ENCODE assay signal across 23 cellular contexts in genomic region chr6:13277231-13277630, GRCh38.
"Had no signal": no experiment of that assay in that cellular context is flagged by ENCODE, and none has a peak within 500 bp of the region (broad histone marks: within the 10 kb centered on the region; RNA-seq: fewer than 3 reads in every experiment).

No MANE protein-coding gene starts in this region.

- DNase-seq: activated naive CD4-positive, alpha-beta T cell treated with anti-CD3 and anti-CD28 coated beads for 36 hours; activated naive CD8-positive, alpha-beta T cell treated with anti-CD3 and anti-CD28 coated beads, Interleukin-2, amount 10 ng/mL, durations not matched to agents 7 days and 5 days; activated T-cell treated with anti-CD3 and anti-CD28 coated beads, Interleukin-2, amount 50 U/mL, for 24 hours; amniotic stem cell; cerebellar nuclear complex; endodermal cell; heart right ventricle; left lung; pancreas; psoas muscle; stimulated activated CD4-positive, alpha-beta T cell treated with anti-CD3 and anti-CD28 coated beads, Interleukin-12 subunit alpha, Interleukin-12 subunit beta, amount 100 ng/mL, for 4 hours; stimulated activated CD4-positive, alpha-beta T cell treated with anti-CD3 and anti-CD28 coated beads, Interleukin-4, amount 100 ng/mL, for 4 hours; stimulated activated naive CD8-positive, alpha-beta T cell treated with anti-CD3 and anti-CD28 coated beads, Interleukin-15, amount 100 ng/mL, for 72 hours; T-helper 1 cell; T-helper 9 cell; tibial artery had no signal

- H3K9me3 ChIP-seq: breast epithelium, heart right ventricle, left lung, pancreas, psoas muscle, right atrium auricular region, tibial artery had no signal

- H3K27me3 ChIP-seq: breast epithelium, heart right ventricle, left lung, pancreas, right atrium auricular region, tibial artery had no signal

- H3K4me1 ChIP-seq: breast epithelium, pancreas, psoas muscle, right atrium auricular region, tibial artery had no signal

- H3K4me3 Mint-ChIP-seq: activated naive CD4-positive, alpha-beta T cell treated with anti-CD3 and anti-CD28 coated beads for 36 hours; activated naive CD8-positive, alpha-beta T cell treated with anti-CD3 and anti-CD28 coated beads, Interleukin-2, amount 10 ng/mL, durations not matched to agents 7 days and 5 days; activated T-cell treated with anti-CD3 and anti-CD28 coated beads, Interleukin-2, amount 50 U/mL, for 24 hours; activated T-helper 17 cell treated with anti-CD3 and anti-CD28 coated beads, Interleukin-2, amount 50 U/mL, for 72 hours; endodermal cell; nephron; stimulated activated naive CD8-positive, alpha-beta T cell treated with anti-CD3 and anti-CD28 coated beads, Interleukin-15, amount 100 ng/mL, for 72 hours had no signal

- H3K4me3 ChIP-seq: breast epithelium, coronary artery, heart right ventricle, left lung, pancreas, psoas muscle, right atrium auricular region, tibial artery had no signal

- H3K27ac Mint-ChIP-seq: activated naive CD4-positive, alpha-beta T cell treated with anti-CD3 and anti-CD28 coated beads for 36 hours; activated naive CD8-positive, alpha-beta T cell treated with anti-CD3 and anti-CD28 coated beads, Interleukin-2, amount 10 ng/mL, durations not matched to agents 7 days and 5 days; activated T-cell treated with anti-CD3 and anti-CD28 coated beads, Interleukin-2, amount 50 U/mL, for 24 hours; activated T-helper 17 cell treated with anti-CD3 and anti-CD28 coated beads, Interleukin-2, amount 50 U/mL, for 72 hours; endodermal cell; nephron; stimulated activated naive CD8-positive, alpha-beta T cell treated with anti-CD3 and anti-CD28 coated beads, Interleukin-15, amount 100 ng/mL, for 72 hours had no signal

- FAIRE-seq: pancreas, urothelium cell line had no signal

- H3K36me3 ChIP-seq: breast epithelium, pancreas, right atrium auricular region had no signal

- H3K9me3 Mint-ChIP-seq: activated naive CD4-positive, alpha-beta T cell treated with anti-CD3 and anti-CD28 coated beads for 36 hours; activated naive CD8-positive, alpha-beta T cell treated with anti-CD3 and anti-CD28 coated beads, Interleukin-2, amount 10 ng/mL, durations not matched to agents 7 days and 5 days; activated T-cell treated with anti-CD3 and anti-CD28 coated beads, Interleukin-2, amount 50 U/mL, for 24 hours; activated T-helper 17 cell treated with anti-CD3 and anti-CD28 coated beads, Interleukin-2, amount 50 U/mL, for 72 hours; endodermal cell; nephron; stimulated activated naive CD8-positive, alpha-beta T cell treated with anti-CD3 and anti-CD28 coated beads, Interleukin-15, amount 100 ng/mL, for 72 hours had no signal

- H3K27me3 Mint-ChIP-seq: activated naive CD8-positive, alpha-beta T cell treated with anti-CD3 and anti-CD28 coated beads, Interleukin-2, amount 10 ng/mL, durations not matched to agents 7 days and 5 days; activated T-cell treated with anti-CD3 and anti-CD28 coated beads, Interleukin-2, amount 50 U/mL, for 24 hours; activated T-helper 17 cell treated with anti-CD3 and anti-CD28 coated beads, Interleukin-2, amount 50 U/mL, for 72 hours had no signal

- H3K27ac ChIP-seq: breast epithelium, coronary artery, epithelial cell of prostate, heart right ventricle, left lung, pancreas, psoas muscle, right atrium auricular region, tibial artery had no signal

- ATAC-seq: activated T-helper 17 cell treated with anti-CD3 and anti-CD28 coated beads, Interleukin-2, amount 50 U/mL, for 72 hours; left lung; pancreas; psoas muscle; stimulated activated naive CD8-positive, alpha-beta T cell treated with anti-CD3 and anti-CD28 coated beads, Interleukin-15, amount 100 ng/mL, for 72 hours had no signal
